Comparison of ENCODE assay signal across 6 cellular contexts in the genomic region with DNA sequence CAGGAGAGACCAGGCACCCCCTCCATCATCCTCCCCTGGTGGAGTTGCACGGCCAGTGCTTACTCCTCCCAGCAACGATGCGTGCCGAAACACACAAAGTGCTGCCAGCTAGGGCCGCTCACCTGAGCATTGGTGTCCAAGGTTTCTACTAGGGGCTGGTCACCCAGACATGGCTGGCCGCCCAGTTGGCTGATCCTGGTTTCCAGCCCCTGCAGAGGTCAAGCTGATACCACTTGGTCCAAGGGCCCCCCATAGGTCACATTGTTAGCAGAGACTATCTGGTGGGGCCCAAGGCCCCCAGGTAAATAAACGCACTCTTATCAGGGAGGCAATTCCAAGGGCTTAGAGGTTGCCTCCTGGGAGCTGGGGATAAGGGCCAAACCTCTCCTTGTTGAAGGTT.
DNase-seq lines count a peak whose midpoint lies in the region; ATAC-seq and TF ChIP-seq lines count a peak whose summit lies in the region.
"Not testable (repeated sequence)": the region's sequence is repeated elsewhere in the genome, so short reads cannot be mapped to it uniquely, and the experiment has no call there.

No MANE protein-coding gene starts in this region.

- not testable (repeated sequence) for TF ChIP-seq CTCF in esophagus muscularis mucosa (IDR thresholded peaks at IDR 0.05); spleen (IDR thresholded peaks at IDR 0.05 in 8 of 11, conservative IDR thresholded peaks at IDR 0.05 in 3 of 11)

- H3K4me1 ChIP-seq in esophagus muscularis mucosa = peaks cover 8 to 24% (median 15%) of the 10 kb centered on the region in 4 donors
- H3K4me1 ChIP-seq in spleen = peaks cover 0 to 31% (median 12%) of the 10 kb centered on the region in 6 donors

- not testable (repeated sequence) for H3K36me3 ChIP-seq in esophagus muscularis mucosa, spleen

- H3K9me3 ChIP-seq in esophagus muscularis mucosa, spleen: not testable (repeated sequence)

- H3K27me3 Mint-ChIP-seq in memory B cell = not testable (repeated sequence)

- not testable (repeated sequence) for TF ChIP-seq EP300 in esophagus muscularis mucosa (IDR thresholded peaks at IDR 0.05)

- not testable (repeated sequence) for H3K4me3 Mint-ChIP-seq in memory B cell

- peak; percentile 49 for DNase-seq in activated CD8-positive, alpha-beta memory T cell treated with anti-CD3 and anti-CD28 coated beads for 24 hours
- DNase-seq in esophagus muscularis mucosa (ENCODE audit: extremely low spot score) (peak; percentile 62), left lobe of liver (ENCODE audit: low spot score) (peak; percentile 38), spleen (peak; percentile 70), ureter (ENCODE audit: low spot score) (peak; percentile 29)
- DNase-seq in memory B cell (ENCODE audit: low spot score in 2 of 2) = not testable (repeated sequence)

- 93% methylated on average over 2 of the region's 7 CpGs for WGBS in esophagus muscularis mucosa
- 92 to 100% (median 95%) methylated on average over 3 to 7 of the region's 7 CpGs for WGBS in spleen, 5 donors

- peak overlapping the region; percentile 38 for H3K27ac Mint-ChIP-seq in memory B cell

- H3K36me3 Mint-ChIP-seq in memory B cell = not testable (repeated sequence)

- H3K27ac ChIP-seq in esophagus muscularis mucosa (replicated peaks in 1 of 4); spleen: not testable (repeated sequence)

- intact Hi-C loops in esophagus muscularis mucosa (cut with DNase I); spleen (cut with DNase I; ENCODE audit: low total_unique reads): not testable (repeated sequence)

- not testable (repeated sequence) for ATAC-seq in left lobe of liver; memory B cell (ENCODE audit: low read depth)

- H3K9me3 Mint-ChIP-seq in memory B cell = not testable (repeated sequence)

- H3K27me3 ChIP-seq in esophagus muscularis mucosa (peaks cover 0 to 19% (median 0%) of the 10 kb centered on the region in 4 donors), spleen (replicated peaks in 1 of 7) (peaks cover 0 to 14% (median 0%) of the 10 kb centered on the region in 7 donors)

- peaks cover 32% of the 10 kb centered on the region for H3K4me1 Mint-ChIP-seq in memory B cell

- H3K4me3 ChIP-seq in esophagus muscularis mucosa, spleen: not testable (repeated sequence)

- TF ChIP-seq POLR2A in esophagus muscularis mucosa (IDR thresholded peaks at IDR 0.05; ENCODE audit: low read depth); spleen (IDR thresholded peaks at IDR 0.05): not testable (repeated sequence)
